Comparison of ENCODE assay signal across 15 cellular contexts in genomic region chr3:51063074-51063473, GRCh38.
"Had no signal": no experiment of that assay in that cellular context is flagged by ENCODE, and none has a peak within 500 bp of the region (broad histone marks: within the 10 kb centered on the region; RNA-seq: fewer than 3 reads in every experiment).

No MANE protein-coding gene starts in this region.

- H3K27ac ChIP-seq: left ventricle myocardium inferior, neural progenitor cell, tibial artery had no signal

- ATAC-seq: activated naive CD4-positive, alpha-beta T cell treated with anti-CD3 and anti-CD28 coated beads, Interleukin-2, amount 50 U/mL, for 72 hours; naive thymus-derived CD8-positive, alpha-beta T cell; WTC11 had no signal

- H3K4me1 ChIP-seq: left ventricle myocardium inferior, tibial artery had no signal

- H3K4me3 ChIP-seq: left ventricle myocardium inferior, neural progenitor cell, tibial artery had no signal

- H3K36me3 ChIP-seq: left ventricle myocardium inferior, neural progenitor cell, tibial artery had no signal

- DNase-seq: activated gamma-delta T cell treated with Interleukin-2 at 50 U/mL for 16 hours; activated T-cell treated with anti-CD3 and anti-CD28 coated beads, Interleukin-2, amount 50 U/mL, for 1 hour; aorta; erythroblast; foreskin fibroblast; immature natural killer cell; left ventricle myocardium inferior; naive thymus-derived CD8-positive, alpha-beta T cell; posterior cingulate gyrus; stimulated activated CD4-positive, alpha-beta T cell treated with anti-CD3 and anti-CD28 coated beads, Interleukin-12 subunit alpha, Interleukin-12 subunit beta, amount 100 ng/mL, for 4 hours; T-helper 9 cell; tibial artery had no signal

- H3K27me3 ChIP-seq: neural progenitor cell, tibial artery had no signal

- H3K9me3 ChIP-seq: left ventricle myocardium inferior, tibial artery had no signal
